In genomic region chr2:218329027-218329825, GRCh38 we compare ENCODE assay signal across 11 cellular contexts.
DNase-seq lines count a peak whose midpoint lies in the region; ATAC-seq and TF ChIP-seq lines count a peak whose summit lies in the region.
"Had no signal": no experiment of that assay in that cellular context is flagged by ENCODE, and none has a peak within 500 bp of the region (broad histone marks: within the 10 kb centered on the region; RNA-seq: fewer than 3 reads in every experiment).

No MANE protein-coding gene starts in this region.

- H3K36me3 ChIP-seq in mucosa of rectum (ENCODE audit: control insufficient read depth in 2 of 2, insufficient read depth in 2 of 2, low read length in 2 of 2) = no peaks in the 10 kb centered on the region
- no peaks in the 10 kb centered on the region for H3K36me3 ChIP-seq in tibial artery
- H3K36me3 ChIP-seq: SJSA1 had no signal

- TF ChIP-seq CTCF in tibial artery (IDR thresholded peaks at IDR 0.05) = no peak

- no peaks in the 10 kb centered on the region for H3K9me3 ChIP-seq in mucosa of rectum (ENCODE audit: control insufficient read depth in 2 of 2, low read length in 2 of 2)
- H3K9me3 ChIP-seq in tibial artery = no peaks in the 10 kb centered on the region
- H3K9me3 ChIP-seq: SJSA1 had no signal

- H3K9ac ChIP-seq in mucosa of rectum (ENCODE audit: low read depth in 1 of 2, low read length in 2 of 2) = no peak overlapping the region

- ATAC-seq in GM18498 (IDR thresholded peaks at IDR 0.05; ENCODE audit: unreplicated experiment) (peak; percentile 47), GM21390 (IDR thresholded peaks at IDR 0.05; ENCODE audit: unreplicated experiment) (peak; percentile 31), HG03439 (IDR thresholded peaks at IDR 0.05; ENCODE audit: unreplicated experiment) (peak; percentile 38)

- no peak overlapping the region for H3K4me3 ChIP-seq in mucosa of rectum (ENCODE audit: low read length in 2 of 2)
- no peak overlapping the region for H3K4me3 ChIP-seq in tibial artery
- H3K4me3 ChIP-seq: SJSA1 had no signal

- H3K27ac ChIP-seq in mucosa of rectum (ENCODE audit: low read depth in 2 of 2, low read length in 2 of 2) (peak overlapping the region; percentile 9 to 17), tibial artery (no peak overlapping the region)
- H3K27ac ChIP-seq: SJSA1 had no signal

- intact Hi-C loops in tibial artery (cut with DNase I; ENCODE audit: low total_unique reads) = no loop called here

- H3K27me3 ChIP-seq in mucosa of rectum (ENCODE audit: control insufficient read depth in 2 of 2, insufficient read depth in 2 of 2, low read length in 2 of 2) (no peaks in the 10 kb centered on the region), tibial artery (no peaks in the 10 kb centered on the region)
- H3K27me3 ChIP-seq: SJSA1 had no signal

- H3K4me1 ChIP-seq in mucosa of rectum (ENCODE audit: control insufficient read depth in 2 of 2, insufficient read depth in 2 of 2, low read length in 2 of 2) (peaks cover 11 to 13% of the 10 kb centered on the region in 2 donors), tibial artery (peaks cover 0 to 2% (median 1%) of the 10 kb centered on the region in 4 donors)

- DNase-seq in stimulated activated naive CD4-positive, alpha-beta T cell treated with Interleukin-2 at 50 U/mL for 16 hours (lab: John Stamatoyannopoulos, UW) = no peak
- DNase-seq in kidney tubule cell (ENCODE audit: low spot score) = no peak
- no peak for DNase-seq in tibial artery
- DNase-seq in foreskin melanocyte = no peak
- DNase-seq: activated naive CD8-positive, alpha-beta T cell treated with anti-CD3 and anti-CD28 coated beads, Interleukin-2, amount 10 ng/mL, durations not matched to agents 7 days and 5 days; occipital lobe had no signal

Comparison
In these comparisons a context has a peak if more than half of its experiments do, and no peak if none do; other contexts are left out.
1. H3K27ac ChIP-seq: peak in mucosa of rectum (2 of 2); none in tibial artery (0 of 2).
2. Peak in every context shown above with its lines, with median percentiles within 50 percentile points of each other: ATAC-seq.